1 cellular context compared by ENCODE assay signal in genomic region chr22:30308096-30308495, GRCh38.
TF ChIP-seq lines count a peak whose summit lies in the region.

No MANE protein-coding gene starts in this region.

TF ChIP-seq in HEK293, 187 proteins besides CTCF, POLR2A, EP300 and RAD21 (continued from another document):
- TF ChIP-seq ZNF529 (tag by site-specific recombination; IDR thresholded peaks at IDR 0.05; ENCODE audit: insufficient replicate concordance) (no peak), ZSCAN30 (tag by site-specific recombination; IDR thresholded peaks at IDR 0.05) (peak; percentile 43; the same call in 1 of the 2 replicates), ZNF837 (tag by site-specific recombination; IDR thresholded peaks at IDR 0.05) (no peak), SALL2 (tag by site-specific recombination; IDR thresholded peaks at IDR 0.05; ENCODE audit: borderline replicate concordance) (no peak), GLIS2 (tag by site-specific recombination; IDR thresholded peaks at IDR 0.05) (no peak), ZNF114 (tag by site-specific recombination; IDR thresholded peaks at IDR 0.05) (no peak), FEZF1 (tag by site-specific recombination; IDR thresholded peaks at IDR 0.05) (no peak), ZNF423 (tag by site-specific recombination; IDR thresholded peaks at IDR 0.05) (no peak), ZNF214 (tag by site-specific recombination; IDR thresholded peaks at IDR 0.05; ENCODE audit: borderline replicate concordance) (no peak), ZNF660 (tag by site-specific recombination; IDR thresholded peaks at IDR 0.05) (no peak), KLF16 (tag by site-specific recombination; IDR thresholded peaks at IDR 0.05) (no peak), ZNF335 (tag by site-specific recombination; conservative IDR thresholded peaks at IDR 0.05) (peak; percentile 62), ZNF610 (tag by site-specific recombination; IDR thresholded peaks at IDR 0.05; ENCODE audit: borderline replicate concordance) (no peak)
- TF ChIP-seq, protein P1, sequence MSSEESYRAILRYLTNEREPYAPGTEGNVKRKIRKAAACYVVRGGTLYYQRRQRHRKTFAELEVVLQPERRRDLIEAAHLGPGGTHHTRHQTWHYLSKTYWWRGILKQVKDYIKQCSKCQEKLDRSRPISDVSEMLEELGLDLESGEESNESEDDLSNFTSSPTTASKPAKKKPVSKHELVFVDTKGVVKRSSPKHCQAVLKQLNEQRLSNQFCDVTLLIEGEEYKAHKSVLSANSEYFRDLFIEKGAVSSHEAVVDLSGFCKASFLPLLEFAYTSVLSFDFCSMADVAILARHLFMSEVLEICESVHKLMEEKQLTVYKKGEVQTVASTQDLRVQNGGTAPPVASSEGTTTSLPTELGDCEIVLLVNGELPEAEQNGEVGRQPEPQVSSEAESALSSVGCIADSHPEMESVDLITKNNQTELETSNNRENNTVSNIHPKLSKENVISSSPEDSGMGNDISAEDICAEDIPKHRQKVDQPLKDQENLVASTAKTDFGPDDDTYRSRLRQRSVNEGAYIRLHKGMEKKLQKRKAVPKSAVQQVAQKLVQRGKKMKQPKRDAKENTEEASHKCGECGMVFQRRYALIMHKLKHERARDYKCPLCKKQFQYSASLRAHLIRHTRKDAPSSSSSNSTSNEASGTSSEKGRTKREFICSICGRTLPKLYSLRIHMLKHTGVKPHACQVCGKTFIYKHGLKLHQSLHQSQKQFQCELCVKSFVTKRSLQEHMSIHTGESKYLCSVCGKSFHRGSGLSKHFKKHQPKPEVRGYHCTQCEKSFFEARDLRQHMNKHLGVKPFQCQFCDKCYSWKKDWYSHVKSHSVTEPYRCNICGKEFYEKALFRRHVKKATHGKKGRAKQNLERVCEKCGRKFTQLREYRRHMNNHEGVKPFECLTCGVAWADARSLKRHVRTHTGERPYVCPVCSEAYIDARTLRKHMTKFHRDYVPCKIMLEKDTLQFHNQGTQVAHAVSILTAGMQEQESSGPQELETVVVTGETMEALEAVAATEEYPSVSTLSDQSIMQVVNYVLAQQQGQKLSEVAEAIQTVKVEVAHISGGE (tag by site-specific recombination; conservative IDR thresholded peaks at IDR 0.05; ENCODE audit: low read depth): no peak
- TF ChIP-seq, protein P2, sequence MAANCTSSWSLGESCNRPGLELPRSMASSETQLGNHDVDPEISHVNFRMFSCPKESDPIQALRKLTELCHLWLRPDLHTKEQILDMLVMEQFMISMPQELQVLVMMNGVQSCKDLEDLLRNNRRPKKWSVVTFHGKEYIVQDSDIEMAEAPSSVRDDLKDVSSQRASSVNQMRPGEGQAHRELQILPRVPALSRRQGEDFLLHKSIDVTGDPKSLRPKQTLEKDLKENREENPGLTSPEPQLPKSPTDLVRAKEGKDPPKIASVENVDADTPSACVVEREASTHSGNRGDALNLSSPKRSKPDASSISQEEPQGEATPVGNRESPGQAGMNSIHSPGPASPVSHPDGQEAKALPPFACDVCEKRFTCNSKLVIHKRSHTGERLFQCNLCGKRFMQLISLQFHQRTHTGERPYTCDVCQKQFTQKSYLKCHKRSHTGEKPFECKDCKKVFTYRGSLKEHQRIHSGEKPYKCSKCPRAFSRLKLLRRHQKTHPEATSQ (tag by site-specific recombination; IDR thresholded peaks at IDR 0.05): no peak
- TF ChIP-seq, protein P3, sequence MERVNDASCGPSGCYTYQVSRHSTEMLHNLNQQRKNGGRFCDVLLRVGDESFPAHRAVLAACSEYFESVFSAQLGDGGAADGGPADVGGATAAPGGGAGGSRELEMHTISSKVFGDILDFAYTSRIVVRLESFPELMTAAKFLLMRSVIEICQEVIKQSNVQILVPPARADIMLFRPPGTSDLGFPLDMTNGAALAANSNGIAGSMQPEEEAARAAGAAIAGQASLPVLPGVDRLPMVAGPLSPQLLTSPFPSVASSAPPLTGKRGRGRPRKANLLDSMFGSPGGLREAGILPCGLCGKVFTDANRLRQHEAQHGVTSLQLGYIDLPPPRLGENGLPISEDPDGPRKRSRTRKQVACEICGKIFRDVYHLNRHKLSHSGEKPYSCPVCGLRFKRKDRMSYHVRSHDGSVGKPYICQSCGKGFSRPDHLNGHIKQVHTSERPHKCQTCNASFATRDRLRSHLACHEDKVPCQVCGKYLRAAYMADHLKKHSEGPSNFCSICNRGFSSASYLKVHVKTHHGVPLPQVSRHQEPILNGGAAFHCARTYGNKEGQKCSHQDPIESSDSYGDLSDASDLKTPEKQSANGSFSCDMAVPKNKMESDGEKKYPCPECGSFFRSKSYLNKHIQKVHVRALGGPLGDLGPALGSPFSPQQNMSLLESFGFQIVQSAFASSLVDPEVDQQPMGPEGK (tag by site-specific recombination; IDR thresholded peaks at IDR 0.05): no peak
